In the genomic region with DNA sequence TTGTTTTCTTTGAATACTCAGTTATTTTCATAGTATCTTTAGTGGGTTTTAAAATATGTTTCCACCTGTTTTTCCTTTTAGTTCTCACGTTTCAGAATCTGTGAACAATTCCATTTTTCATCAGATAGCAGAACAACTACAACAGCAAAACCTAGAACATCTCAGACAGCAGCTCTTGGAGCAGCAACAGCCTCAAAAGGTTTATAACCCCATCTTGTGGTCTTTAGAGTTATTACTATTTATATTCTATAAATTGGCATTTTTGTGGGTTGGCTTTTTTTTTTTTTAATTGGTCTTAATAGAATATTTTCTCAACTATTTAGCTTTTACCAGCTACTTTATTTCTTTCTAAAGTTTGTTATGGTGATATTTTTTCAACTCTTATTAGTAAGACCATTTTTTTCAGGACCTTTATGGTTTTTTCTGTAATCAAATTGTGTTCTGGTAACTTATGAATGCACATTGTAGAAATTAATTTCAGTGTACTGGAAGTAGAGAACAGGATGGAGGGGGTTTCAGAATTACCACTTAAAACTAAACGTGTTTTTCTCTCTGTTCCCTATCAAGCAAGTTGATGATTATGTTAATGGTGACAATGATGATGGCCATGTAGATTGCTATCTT, we compare ENCODE assay signal across 8 cellular contexts.
DNase-seq lines count a peak whose midpoint lies in the region; ATAC-seq and TF ChIP-seq lines count a peak whose summit lies in the region.

No MANE protein-coding gene starts in this region.

- no peak overlapping the region for H3K27ac ChIP-seq in left ventricle myocardium inferior (replicated peaks)

- peaks cover 68% of the 10 kb centered on the region for H3K36me3 ChIP-seq in left ventricle myocardium inferior

- no peaks in the 10 kb centered on the region for H3K27me3 ChIP-seq in left ventricle myocardium inferior (ENCODE audit: low read depth)

- no peak for TF ChIP-seq POLR2A in NB4 (IDR thresholded peaks at IDR 0.05; ENCODE audit: extremely low read depth, insufficient read length)

- TF ChIP-seq CTCF in left ventricle myocardium inferior (IDR thresholded peaks at IDR 0.05; ENCODE audit: borderline replicate concordance) = peak; percentile 63
- no peak for TF ChIP-seq CTCF in NB4 (IDR thresholded peaks at IDR 0.05; ENCODE audit: low read depth, low read length)
- TF ChIP-seq CTCF in astrocyte of the spinal cord (IDR thresholded peaks at IDR 0.05; ENCODE audit: low read depth, low read length) = peak; percentile 35

- peaks cover 3% of the 10 kb centered on the region for H3K4me1 ChIP-seq in left ventricle myocardium inferior

- DNase-seq in left ventricle myocardium inferior (no peak), left ventricle myocardium superior (no peak), NB4 (ENCODE audit: low read depth) (peak; percentile 58), astrocyte of the spinal cord (ENCODE audit: low read depth, low spot score) (peak; percentile 62), left kidney (ENCODE audit: low read depth, low spot score) (peak; percentile 50), retina (no peak)
- no peak for DNase-seq in activated effector memory CD4-positive, alpha-beta T cell treated with Interleukin-2 at 50 U/mL for 16 hours

- in situ Hi-C loops in astrocyte of the spinal cord (cut with HindIII; ENCODE audit: low sequenced_read_pairs) = no loop called here

- ATAC-seq in left ventricle myocardium superior (no peak), HG02763 (IDR thresholded peaks at IDR 0.05; ENCODE audit: unreplicated experiment) (no peak)

- intact Hi-C loops in left ventricle myocardium inferior (cut with micrococcal nuclease) (loop anchor here (2.0 kb wide), 1 partner anchor 129 kb away; no protein-coding TSS in a partner anchor), left ventricle myocardium superior (cut with micrococcal nuclease) (loop anchor here (5.0 to 10.0 kb wide), 2 partner anchors 71 to 128 kb away; partner anchors contain the start of gene SCAF8)

- no peaks in the 10 kb centered on the region for H3K9me3 ChIP-seq in left ventricle myocardium inferior (replicated peaks)

- H3K4me3 ChIP-seq in left ventricle myocardium inferior = no peak overlapping the region
- H3K4me3 ChIP-seq in NB4 (ENCODE audit: low read depth, low read length) = no peak overlapping the region
- H3K4me3 ChIP-seq in astrocyte of the spinal cord (ENCODE audit: low read depth, low read length) = no peak overlapping the region

Comparison
In these comparisons a context has a peak if more than half of its experiments do, and no peak if none do; other contexts are left out.
1. DNase-seq: peak in NB4 (single experiment), astrocyte of the spinal cord (single experiment) and left kidney (single experiment); none in left ventricle myocardium inferior (single experiment), left ventricle myocardium superior (single experiment), activated effector memory CD4-positive, alpha-beta T cell treated with Interleukin-2 at 50 U/mL for 16 hours (single experiment) and retina (single experiment).